Comparison of ENCODE assay signal across 7 cellular contexts in genomic region chr4:17613761-17614415, GRCh38. TPM values are rescaled to one million over a fixed set of nuclear protein-coding genes. Genes with fewer than 3 reads are reported as not detected.
DNase-seq lines count a peak whose midpoint lies in the region; ATAC-seq and TF ChIP-seq lines count a peak whose summit lies in the region.

No MANE protein-coding gene starts in this region.

- no peaks in the 10 kb centered on the region for H3K9me3 ChIP-seq in right cardiac atrium (ENCODE audit: control insufficient read depth, low read length)

- WGBS in right cardiac atrium: 3% methylated on average over 23 of the region's 23 CpGs

- H3K27me3 Mint-ChIP-seq in activated naive CD8-positive, alpha-beta T cell treated with anti-CD3 and anti-CD28 coated beads, Interleukin-2, amount 10 ng/mL, durations not matched to agents 7 days and 5 days: no peaks in the 10 kb centered on the region

- DNase-seq in HFF-Myc (ENCODE audit: extremely low read depth, low read depth): peak; percentile 31
- peak; percentile 15 for DNase-seq in NCI-H2171 (lab: John Stamatoyannopoulos, UW)
- peak; percentile 38 for DNase-seq in activated naive CD8-positive, alpha-beta T cell treated with anti-CD3 and anti-CD28 coated beads, Interleukin-2, amount 10 ng/mL, durations not matched to agents 7 days and 5 days
- peak in 2 of 3 donors; percentile 51 for DNase-seq in right cardiac atrium
- DNase-seq in skeletal muscle cell (ENCODE audit: low read depth): peak; percentile 40
- no peak for DNase-seq in DMS79 treated with DMSO at 0.1 percent for 48 hours (lab: John Stamatoyannopoulos, UW)

- peak overlapping the region; percentile 85 for H3K27ac ChIP-seq in right cardiac atrium (ENCODE audit: low read length)

- no peaks in the 10 kb centered on the region for H3K9me3 Mint-ChIP-seq in activated naive CD8-positive, alpha-beta T cell treated with anti-CD3 and anti-CD28 coated beads, Interleukin-2, amount 10 ng/mL, durations not matched to agents 7 days and 5 days

- peaks cover 31% of the 10 kb centered on the region for H3K4me1 Mint-ChIP-seq in activated naive CD8-positive, alpha-beta T cell treated with anti-CD3 and anti-CD28 coated beads, Interleukin-2, amount 10 ng/mL, durations not matched to agents 7 days and 5 days

- H3K27me3 ChIP-seq in right cardiac atrium (ENCODE audit: control insufficient read depth, insufficient read depth): no peaks in the 10 kb centered on the region

- H3K4me3 ChIP-seq in HFF-Myc (replicated peaks; ENCODE audit: low read depth, low read length) (peak overlapping the region; percentile 96), right cardiac atrium (ENCODE audit: low read length) (peak overlapping the region; percentile 89), skeletal muscle cell (ENCODE audit: low read depth, low read length) (peak overlapping the region; percentile 93)

- POLR2A ChIA-PET in activated naive CD8-positive, alpha-beta T cell treated with anti-CD3 and anti-CD28 coated beads, Interleukin-2, amount 10 ng/mL, durations not matched to agents 7 days and 5 days (lab: Charles Lee): interaction anchor here (0.5 to 3.7 kb wide), 19 partner anchors 9 to 220 kb away, joined by 3 to 74 read pairs (median 4); partner anchors contain the start of genes DCAF16, LAP3 and NCAPG

- no peak for TF ChIP-seq CTCF in HFF-Myc (IDR thresholded peaks at IDR 0.05; ENCODE audit: low read depth, low read length, missing control alignments)

- H3K4me1 ChIP-seq in right cardiac atrium (ENCODE audit: control insufficient read depth, insufficient read depth, low read length): peaks cover 4% of the 10 kb centered on the region

- peak; percentile 52 for ATAC-seq in GM18517 (IDR thresholded peaks at IDR 0.05; ENCODE audit: unreplicated experiment)
- ATAC-seq in activated naive CD8-positive, alpha-beta T cell treated with anti-CD3 and anti-CD28 coated beads, Interleukin-2, amount 10 ng/mL, durations not matched to agents 7 days and 5 days (ENCODE audit: low read depth): peak; percentile 51
- peak; percentile 74 to 79 for ATAC-seq in right cardiac atrium

- peak overlapping the region; percentile 96 for H3K4me3 Mint-ChIP-seq in activated naive CD8-positive, alpha-beta T cell treated with anti-CD3 and anti-CD28 coated beads, Interleukin-2, amount 10 ng/mL, durations not matched to agents 7 days and 5 days

- peaks cover 10% of the 10 kb centered on the region for H3K36me3 Mint-ChIP-seq in activated naive CD8-positive, alpha-beta T cell treated with anti-CD3 and anti-CD28 coated beads, Interleukin-2, amount 10 ng/mL, durations not matched to agents 7 days and 5 days

- peak overlapping the region; percentile 94 for H3K27ac Mint-ChIP-seq in activated naive CD8-positive, alpha-beta T cell treated with anti-CD3 and anti-CD28 coated beads, Interleukin-2, amount 10 ng/mL, durations not matched to agents 7 days and 5 days

- intact Hi-C loops in right cardiac atrium (cut with DNase I): no loop called here

RNA-seq across cellular contexts. Expression of gene MED28, which starts 0.6 kb away (rescaled TPM):
- 10 to 100 TPM; 62.2 to 65.8 TPM for total RNA-seq in activated naive CD8-positive, alpha-beta T cell treated with anti-CD3 and anti-CD28 coated beads, Interleukin-2, amount 10 ng/mL, durations not matched to agents 7 days and 5 days
- total RNA-seq in right cardiac atrium: 10 to 100 TPM; 22.1 to 34.3 (median 29.1) TPM
- polyA plus RNA-seq in right cardiac atrium: 10.2 TPM

RNA-seq across cellular contexts. Expression of gene LAP3, which starts 36.9 kb away (rescaled TPM):
- 100 to 1,000 TPM; 132 to 136 TPM for total RNA-seq in activated naive CD8-positive, alpha-beta T cell treated with anti-CD3 and anti-CD28 coated beads, Interleukin-2, amount 10 ng/mL, durations not matched to agents 7 days and 5 days
- total RNA-seq in right cardiac atrium: 10 to 100 TPM; 36.1 to 61.6 (median 49.1) TPM
- 31.2 TPM for polyA plus RNA-seq in right cardiac atrium
